ENCODE assay signal across 22 cellular contexts in the genomic region with DNA sequence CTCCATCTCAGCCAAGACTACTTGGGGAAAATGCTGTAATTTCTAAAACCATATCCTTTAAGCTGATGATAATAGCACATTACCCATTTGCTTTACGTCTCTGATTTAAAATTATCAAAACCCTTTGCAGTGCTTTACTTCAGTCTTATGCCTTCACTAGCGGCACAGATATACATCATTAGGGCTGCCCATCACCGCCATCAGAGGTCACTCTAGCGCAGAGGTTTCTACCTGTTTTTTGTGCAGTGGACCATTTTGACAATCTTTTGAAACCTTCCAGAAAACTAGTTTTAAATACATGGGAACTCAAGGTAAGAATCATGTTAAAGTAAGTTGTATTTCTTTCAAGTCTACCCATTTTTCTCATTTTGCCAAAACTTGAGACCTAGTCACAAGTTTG.
A peak's percentile ranks its signal among the peaks of the same experiment; 100 is the strongest.
DNase-seq lines count a peak whose midpoint lies in the region; ATAC-seq, FAIRE-seq and TF ChIP-seq lines count a peak whose summit lies in the region.
"Had no signal": no experiment of that assay in that cellular context is flagged by ENCODE, and none has a peak within 500 bp of the region (broad histone marks: within the 10 kb centered on the region; RNA-seq: fewer than 3 reads in every experiment).

No MANE protein-coding gene starts in this region.

- H3K9me2 ChIP-seq in PC-3 (replicated peaks; ENCODE audit: low read length), result no peaks in the 10 kb centered on the region

- H3K9me3 ChIP-seq in HepG2 (ENCODE audit: low read length) (no peaks in the 10 kb centered on the region), right lobe of liver (no peaks in the 10 kb centered on the region), PC-3 (ENCODE audit: low read length) (no peaks in the 10 kb centered on the region), upper lobe of left lung (no peaks in the 10 kb centered on the region)
- H3K9me3 ChIP-seq: MG63 had no signal

- CTCF ChIA-PET in HepG2 (lab: Yijun Ruan, JAX; ENCODE audit: low intra/inter-chr PET ratio, low total read pairs) (no interaction called here), PC-3 (lab: Charles Lee) (no interaction called here)

- H4K20me1 ChIP-seq in HepG2 (ENCODE audit: insufficient read depth, low read length) (no peaks in the 10 kb centered on the region), PC-3 (ENCODE audit: low read length) (no peaks in the 10 kb centered on the region)

- DNase-seq in HepG2 (ENCODE audit: low spot score) (no peak), right lobe of liver (no peak), PC-3 (peak; percentile 20), foreskin keratinocyte (no peak), NOMO-1 treated with dmso at 0.1 percent for 144 hours (lab: John Stamatoyannopoulos, UW; ENCODE audit: unreplicated experiment) (no peak), EL (no peak), Right ventricle myocardium inferior (ENCODE audit: missing footprints) (no peak), upper lobe of left lung (no peak)
- DNase-seq: CD4-positive, CD25-positive, alpha-beta regulatory T cell; COR-L47; DMS 273 treated with DMSO at 0.1 percent for 48 hours; GDM1; HCEC 1CT; KG1; MG63; NCI-H1092; NCI-H1436 treated with DMSO at 0.1 percent for 48 hours; NCI-H2029; NCI-H2171; NCI-H526; SIG-M5 had no signal

- POLR2A ChIA-PET in HepG2 (lab: Yijun Ruan, JAX), result no interaction called here
- POLR2A ChIA-PET in PC-3 (lab: Charles Lee; ENCODE audit: unreplicated experiment), result no interaction called here

- BruUV-seq in HepG2 (replicated peaks; lab: Mats Ljungman, UMichigan) (no TSS peak), PC-3 (replicated peaks; lab: Mats Ljungman, UMichigan) (no TSS peak)

- H3K4me3 ChIP-seq in HepG2 (replicated peaks in 1 of 3; ENCODE audit: insufficient read depth in 1 of 3, low read depth in 2 of 3, low read length in 3 of 3) (no peak overlapping the region), right lobe of liver (no peak overlapping the region), PC-3 (ENCODE audit: low read length) (no peak overlapping the region), upper lobe of left lung (no peak overlapping the region)
- H3K4me3 ChIP-seq: MG63 had no signal

- in situ Hi-C loops in HepG2 (cut with HindIII; ENCODE audit: extremely low pct_ligation_motif_present, low pct_unique_long_range_greater_than_20kb), result no loop called here

- ATAC-seq in HepG2 (no peak), right lobe of liver (no peak), PC-3 (no peak), foreskin keratinocyte (no peak), Right ventricle myocardium inferior (no peak), upper lobe of left lung (ENCODE audit: low FRiP score in 2 of 2) (no peak)
- ATAC-seq: SK-N-SH treated with all-trans-retinoic acid at 6 μM for 48 hours had no signal

- no peaks in the 10 kb centered on the region for H3F3A ChIP-seq in PC-3 (ENCODE audit: low read length, unreplicated experiment)

- 10% methylated on average over 4 of the region's 4 CpGs for WGBS in HepG2 (ENCODE audit: low lambda C conversion rate)
- WGBS in right lobe of liver (ENCODE audit: insufficient coverage, low coverage, low lambda C conversion rate, missing lambda C conversion rate), result 78% methylated on average over 4 of the region's 4 CpGs
- WGBS in upper lobe of left lung, 2 donors, result 89 to 92% methylated on average over 4 of the region's 4 CpGs

- H3K36me3 ChIP-seq in HepG2 (replicated peaks in 1 of 2; ENCODE audit: control insufficient read depth in 1 of 2, insufficient read depth in 2 of 2, low read length in 2 of 2) (no peaks in the 10 kb centered on the region), right lobe of liver (no peaks in the 10 kb centered on the region), PC-3 (ENCODE audit: low read depth, low read length) (no peaks in the 10 kb centered on the region), upper lobe of left lung (no peaks in the 10 kb centered on the region)
- H3K36me3 ChIP-seq: MG63 had no signal

- no peaks in the 10 kb centered on the region for H3K27me3 ChIP-seq in HepG2 (ENCODE audit: control insufficient read depth in 1 of 2, insufficient read depth in 2 of 2, low read length in 2 of 2)
- no peaks in the 10 kb centered on the region for H3K27me3 ChIP-seq in right lobe of liver
- H3K27me3 ChIP-seq in PC-3 (ENCODE audit: low read length), result 0 out of 2 replicates have a peak, but pooled peaks cover 5% of the 10 kb centered on the region
- H3K27me3 ChIP-seq in foreskin keratinocyte, result no peaks in the 10 kb centered on the region
- H3K27me3 ChIP-seq in upper lobe of left lung, result no peaks in the 10 kb centered on the region
- H3K27me3 ChIP-seq: MG63 had no signal

- H2AFZ ChIP-seq in HepG2 (ENCODE audit: low read length) (no peak overlapping the region), PC-3 (ENCODE audit: low read length) (no peak overlapping the region)

- intact Hi-C loops in HepG2 (cut with micrococcal nuclease; ENCODE audit: unreplicated experiment), result no loop called here
- intact Hi-C loops in right lobe of liver (cut with DNase I), result no loop called here
- intact Hi-C loops in PC-3 (cut with micrococcal nuclease), result no loop called here
- intact Hi-C loops in Right ventricle myocardium inferior (cut with DNase I), result no loop called here

- no peak for TF ChIP-seq EP300 in HepG2 (IDR thresholded peaks at IDR 0.05; ENCODE audit: low read depth in 2 of 2, low read length in 2 of 2)
- no peak for TF ChIP-seq EP300 in HepG2 (CRISPR knock-in tag; IDR thresholded peaks at IDR 0.05; ENCODE audit: borderline replicate concordance)
- no peak for TF ChIP-seq EP300 in upper lobe of left lung (IDR thresholded peaks at IDR 0.05)

- no peaks in the 10 kb centered on the region for H3K79me2 ChIP-seq in HepG2 (ENCODE audit: insufficient read depth, low read length)
- no peaks in the 10 kb centered on the region for H3K79me2 ChIP-seq in PC-3 (ENCODE audit: low read length)

- H3K4me2 ChIP-seq in HepG2 (ENCODE audit: low read depth, low read length) (no peak overlapping the region), PC-3 (ENCODE audit: low read length) (no peak overlapping the region)

- no peak for TF ChIP-seq RAD21 in HepG2 (CRISPR knock-in tag; IDR thresholded peaks at IDR 0.05)

- H3K9ac ChIP-seq in HepG2 (ENCODE audit: insufficient read depth, low read depth, low read length) (no peak overlapping the region), PC-3 (ENCODE audit: low read length) (no peak overlapping the region)

- TF ChIP-seq CTCF in HepG2 (CRISPR knock-in tag; IDR thresholded peaks at IDR 0.05) (0 out of 2 replicates have a peak, but pooled peaks have one; percentile 4), right lobe of liver (IDR thresholded peaks at IDR 0.05) (no peak), PC-3 (conservative IDR thresholded peaks at IDR 0.05; ENCODE audit: low read depth, low read length) (peak; percentile 35; the same call in 1 of the 2 replicates), foreskin keratinocyte (conservative IDR thresholded peaks at IDR 0.05) (peak; percentile 21), upper lobe of left lung (IDR thresholded peaks at IDR 0.05) (no peak)

- H3K4me1 ChIP-seq in HepG2 (ENCODE audit: insufficient read depth, low read length) (no peaks in the 10 kb centered on the region), right lobe of liver (no peaks in the 10 kb centered on the region), PC-3 (ENCODE audit: insufficient read depth, low read length) (no peaks in the 10 kb centered on the region), foreskin keratinocyte (no peaks in the 10 kb centered on the region), upper lobe of left lung (no peaks in the 10 kb centered on the region)

- H3K27ac ChIP-seq in HepG2 (ENCODE audit: extremely low read length, insufficient read depth, low read length), result no peak overlapping the region
- H3K27ac ChIP-seq in right lobe of liver, result no peak overlapping the region
- no peak overlapping the region for H3K27ac ChIP-seq in PC-3 (ENCODE audit: low read length)
- no peak overlapping the region for H3K27ac ChIP-seq in foreskin keratinocyte
- H3K27ac ChIP-seq in upper lobe of left lung, result no peak overlapping the region

- TF ChIP-seq POLR2A in HepG2 (IDR thresholded peaks at IDR 0.05; ENCODE audit: insufficient read depth in 1 of 2, low read depth in 2 of 2, low read length in 2 of 2) (no peak), right lobe of liver (IDR thresholded peaks at IDR 0.05) (no peak), upper lobe of left lung (IDR thresholded peaks at IDR 0.05) (no peak)

- FAIRE-seq in HepG2 (lab: Jason Lieb, UNC), result no peak

TF ChIP-seq in HepG2, 621 proteins besides CTCF, POLR2A, EP300 and RAD21:
- TF ChIP-seq, protein P1, sequence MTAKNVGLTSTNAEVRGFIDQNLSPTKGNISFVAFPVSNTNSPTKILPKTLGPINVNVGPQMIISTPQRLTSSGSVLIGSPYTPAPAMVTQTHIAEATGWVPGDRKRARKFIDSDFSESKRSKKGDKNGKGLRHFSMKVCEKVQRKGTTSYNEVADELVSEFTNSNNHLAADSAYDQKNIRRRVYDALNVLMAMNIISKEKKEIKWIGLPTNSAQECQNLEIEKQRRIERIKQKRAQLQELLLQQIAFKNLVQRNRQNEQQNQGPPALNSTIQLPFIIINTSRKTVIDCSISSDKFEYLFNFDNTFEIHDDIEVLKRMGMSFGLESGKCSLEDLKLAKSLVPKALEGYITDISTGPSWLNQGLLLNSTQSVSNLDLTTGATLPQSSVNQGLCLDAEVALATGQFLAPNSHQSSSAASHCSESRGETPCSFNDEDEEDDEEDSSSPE (CRISPR knock-in tag; IDR thresholded peaks at IDR 0.05), result no peak
- TF ChIP-seq STAG1 (CRISPR knock-in tag; IDR thresholded peaks at IDR 0.05), result peak; percentile 15; the same call in 1 of the 2 replicates
TF ChIP-seq in HepG2: peak in this region for 1.

Comparison
In these comparisons a context has a peak if more than half of its experiments do, and no peak if none do; other contexts are left out.
1. CTCF ChIP-seq: peak in HepG2 (single experiment), PC-3 (single experiment) and foreskin keratinocyte (single experiment); none in right lobe of liver (0 of 4) and upper lobe of left lung (0 of 6).